In genomic region chr14:91058017-91058675, GRCh38 we compare ENCODE assay signal across 13 cellular contexts. TPM values are rescaled to one million over a fixed set of nuclear protein-coding genes. Genes with fewer than 3 reads are reported as not detected.
A peak's percentile ranks its signal among the peaks of the same experiment; 100 is the strongest.
DNase-seq lines count a peak whose midpoint lies in the region; ATAC-seq, FAIRE-seq and TF ChIP-seq lines count a peak whose summit lies in the region.
"Had no signal": no experiment of that assay in that cellular context is flagged by ENCODE, and none has a peak within 500 bp of the region (broad histone marks: within the 10 kb centered on the region; RNA-seq: fewer than 3 reads in every experiment).

No MANE protein-coding gene starts in this region.

- no peak for ATAC-seq in SK-N-SH treated with all-trans-retinoic acid at 6 μM for 48 hours
- no peak for ATAC-seq in gastrocnemius medialis

- no peaks in the 10 kb centered on the region for H3K27me3 Mint-ChIP-seq in progenitor cell of endocrine pancreas

- no peaks in the 10 kb centered on the region for H4K20me1 ChIP-seq in SK-N-SH (ENCODE audit: insufficient read depth)

- H3K9ac ChIP-seq in SK-N-SH: no peak overlapping the region
- H3K9ac ChIP-seq: KMS-11 had no signal

- H2AFZ ChIP-seq in SK-N-SH (ENCODE audit: low read depth): no peak overlapping the region

- peak overlapping the region; percentile 63 for H3K4me3 Mint-ChIP-seq in progenitor cell of endocrine pancreas (ENCODE audit: low read depth)

- H3K27me3 ChIP-seq in SK-N-SH (ENCODE audit: insufficient read depth) (no peaks in the 10 kb centered on the region), gastrocnemius medialis (no peaks in the 10 kb centered on the region)
- H3K27me3 ChIP-seq: tibial artery had no signal

- intact Hi-C loops in gastrocnemius medialis (cut with DNase I; ENCODE audit: low total_unique reads): no loop called here

- no peaks in the 10 kb centered on the region for H3K36me3 Mint-ChIP-seq in progenitor cell of endocrine pancreas (ENCODE audit: insufficient read depth)

- H3K9me3 ChIP-seq in SK-N-SH: no peaks in the 10 kb centered on the region
- no peaks in the 10 kb centered on the region for H3K9me3 ChIP-seq in gastrocnemius medialis
- H3K9me3 ChIP-seq: left ventricle myocardium inferior, tibial artery had no signal

- H3K27ac Mint-ChIP-seq in progenitor cell of endocrine pancreas: no peak overlapping the region

- no peaks in the 10 kb centered on the region for H3K79me2 ChIP-seq in SK-N-SH (ENCODE audit: insufficient read depth)

- peaks cover 5% of the 10 kb centered on the region for H3K4me1 Mint-ChIP-seq in progenitor cell of endocrine pancreas (ENCODE audit: low read depth)

- TF ChIP-seq RAD21 in SK-N-SH (IDR thresholded peaks at IDR 0.05; ENCODE audit: low read length): no peak

- peaks cover under 1% of the 10 kb centered on the region for H3K9me3 Mint-ChIP-seq in progenitor cell of endocrine pancreas (ENCODE audit: low read depth)

- H3K4me1 ChIP-seq in SK-N-SH (ENCODE audit: control insufficient read depth in 1 of 2, insufficient read depth in 2 of 2, low read depth in 1 of 2, low read length in 1 of 2): peaks cover 0 to 7% of the 10 kb centered on the region in 2 experiments; a peak in 3 of 4 replicates
- H3K4me1 ChIP-seq in gastrocnemius medialis: peaks cover 14 to 28% of the 10 kb centered on the region in 2 donors

- no peak for TF ChIP-seq POLR2A in gastrocnemius medialis (IDR thresholded peaks at IDR 0.05)

- H3K27ac ChIP-seq in SK-N-SH (ENCODE audit: low read depth in 2 of 2, low read length in 1 of 2) (peak overlapping the region in 1 of 2 experiments; percentile 64; a peak in 2 of 4 replicates), gastrocnemius medialis (peak overlapping the region in 2 of 4 donors; percentile 2 to 97)
- H3K27ac ChIP-seq: KMS-11, left ventricle myocardium inferior, tibial artery had no signal

- in situ Hi-C loops in gastrocnemius medialis (cut with MboI; ENCODE audit: low sequenced_read_pairs in 4 of 4): loop anchor here in 3 of 4 donors (5.0 to 25.0 kb wide), 6 partner anchors 114 to 671 kb away; partner anchors contain the start of gene CALM1 (in 1 of the 3)

- H3K36me3 ChIP-seq in SK-N-SH (replicated peaks in 1 of 2; ENCODE audit: control insufficient read depth in 1 of 2, insufficient read depth in 2 of 2, low read length in 1 of 2): no peaks in the 10 kb centered on the region
- H3K36me3 ChIP-seq in gastrocnemius medialis: no peaks in the 10 kb centered on the region
- H3K36me3 ChIP-seq: left ventricle myocardium inferior, tibial artery had no signal

- DNase-seq in SK-N-SH (no peak), SW480 (ENCODE audit: low spot score) (peak; percentile 79), epithelial cell of proximal tubule (ENCODE audit: low read depth) (peak; percentile 76), progenitor cell of endocrine pancreas (ENCODE audit: low spot score, unreplicated experiment) (no peak), epidermal melanocyte (ENCODE audit: insufficient read length, low spot score) (no peak), urothelium cell line (ENCODE audit: low spot score) (no peak), gastrocnemius medialis (no peak)
- DNase-seq: effector memory CD4-positive, alpha-beta T cell; left ventricle myocardium inferior; stimulated activated CD4-positive, alpha-beta T cell treated with anti-CD3 and anti-CD28 coated beads, Interleukin-15, amount 100 ng/mL, for 24 hours; tibial artery had no signal

- no peaks in the 10 kb centered on the region for H3F3A ChIP-seq in SK-N-SH (replicated peaks; ENCODE audit: insufficient read depth)

- TF ChIP-seq CTCF in SK-N-SH (IDR thresholded peaks at IDR 0.05) (no peak), epithelial cell of proximal tubule (conservative IDR thresholded peaks at IDR 0.05; ENCODE audit: low read depth, low read length) (no peak), progenitor cell of endocrine pancreas (IDR thresholded peaks at IDR 0.05; ENCODE audit: unreplicated experiment) (no peak), gastrocnemius medialis (IDR thresholded peaks at IDR 0.05 in 4 of 5, conservative IDR thresholded peaks at IDR 0.05 in 1 of 5) (no peak)

- no peak for TF ChIP-seq EP300 in SK-N-SH (IDR thresholded peaks at IDR 0.05; ENCODE audit: borderline replicate concordance in 1 of 2, low read depth in 1 of 2, low read length in 1 of 2)

- WGBS in SK-N-SH (ENCODE audit: low lambda C conversion rate): 50% methylated on average over 7 of the region's 7 CpGs

- CTCF ChIA-PET in SK-N-SH (lab: Yijun Ruan, JAX): interaction anchor here (0.9 to 6.7 kb wide), 11 partner anchors 8 to 300 kb away, joined by 3 to 53 read pairs (median 4); no protein-coding TSS in a partner anchor

- POLR2A ChIA-PET in SK-N-SH (lab: Yijun Ruan, JAX): no interaction called here

- no peak for FAIRE-seq in urothelium cell line (lab: Jason Lieb, UNC)

- H3K9me2 ChIP-seq in SK-N-SH: no peaks in the 10 kb centered on the region

- H3K4me2 ChIP-seq in SK-N-SH: no peak overlapping the region
- H3K4me2 ChIP-seq: KMS-11 had no signal

- H3K4me3 ChIP-seq in SK-N-SH (ENCODE audit: low read depth in 2 of 2, low read length in 1 of 2) (no peak overlapping the region), epithelial cell of proximal tubule (ENCODE audit: low read depth, low read length) (peak overlapping the region; percentile 92), gastrocnemius medialis (no peak overlapping the region)

TF ChIP-seq in SK-N-SH, 30 proteins besides CTCF, POLR2A, EP300 and RAD21:
- TF ChIP-seq FOXJ3 (CRISPR knock-in tag; IDR thresholded peaks at IDR 0.05): no peak
- TF ChIP-seq GABPA (IDR thresholded peaks at IDR 0.05; ENCODE audit: low read depth): no peak
- no peak for TF ChIP-seq MXI1 (IDR thresholded peaks at IDR 0.05; ENCODE audit: low read depth, low read length)
- TF ChIP-seq MEF2A (IDR thresholded peaks at IDR 0.05; ENCODE audit: borderline replicate concordance, low read depth): no peak
- peak; percentile 15; the same call in 1 of the 2 replicates for TF ChIP-seq TCF12 (IDR thresholded peaks at IDR 0.05)
- TF ChIP-seq SIN3A (IDR thresholded peaks at IDR 0.05; ENCODE audit: borderline replicate concordance, low read depth, low read length): no peak
- TF ChIP-seq ELF1 (IDR thresholded peaks at IDR 0.05): no peak
- peak; percentile 45; the same call in 1 of the 2 replicates for TF ChIP-seq PBX3 (IDR thresholded peaks at IDR 0.05)

TF ChIP-seq in SK-N-SH treated with all-trans-retinoic acid at 6 μM for 48 hours, 23 proteins besides CTCF, POLR2A, EP300 and RAD21:
- TF ChIP-seq CSRNP3 (CRISPR knock-in tag; IDR thresholded peaks at IDR 0.05) (no peak), ZFP30 (CRISPR knock-in tag; IDR thresholded peaks at IDR 0.05) (no peak), TOX (CRISPR knock-in tag; IDR thresholded peaks at IDR 0.05; ENCODE audit: borderline replicate concordance) (no peak), BACH2 (CRISPR knock-in tag; IDR thresholded peaks at IDR 0.05; ENCODE audit: borderline replicate concordance) (no peak)
TF ChIP-seq in SK-N-SH treated with all-trans-retinoic acid at 6 μM for 48 hours: peak in this region for 0.

RNA-seq across cellular contexts. Expression of gene RPS6KA5, which starts 2.3 kb away (rescaled TPM):
- polyA plus RNA-seq in SK-N-SH (2012; rRNA removed): 0.67 and 0.78 TPM in 2 replicates
- 0.98 TPM in 2 replicates for polyA plus RNA-seq in SK-N-SH (2012; cell fraction: cytosol; rRNA removed)
- polyA plus RNA-seq in SK-N-SH (2012; cell fraction: nucleus; rRNA removed): 0.65 and 0.75 TPM in 2 replicates
- total RNA-seq in epithelial cell of proximal tubule (3.6 and 3.7 TPM in 2 replicates), progenitor cell of endocrine pancreas (3.8 and 4.4 TPM in 2 replicates), gastrocnemius medialis (10 to 100 TPM in 2 of 4 donors, 1 to 10 TPM in 2; 5.8 to 18.4 (median 9.8) TPM)

RNA-seq across cellular contexts. Expression of gene DGLUCY, which starts 55.7 kb away (rescaled TPM):
- polyA plus RNA-seq in SK-N-SH (2012; rRNA removed): 17.2 and 21.2 TPM in 2 replicates
- polyA plus RNA-seq in SK-N-SH (2012; cell fraction: cytosol; rRNA removed): 10.3 and 13.6 TPM in 2 replicates
- 30.7 and 41.6 TPM in 2 replicates for polyA plus RNA-seq in SK-N-SH (2012; cell fraction: nucleus; rRNA removed)
- total RNA-seq in epithelial cell of proximal tubule (21.6 and 27.9 TPM in 2 replicates), progenitor cell of endocrine pancreas (73.4 and 83.3 TPM in 2 replicates), gastrocnemius medialis (10 to 100 TPM; 29.3 to 93.7 (median 67.8) TPM)

Comparison
In these comparisons a context has a peak if more than half of its experiments do, and no peak if none do; other contexts are left out.
1. DNase-seq: peak in SW480 (single experiment) and epithelial cell of proximal tubule (single experiment); none in SK-N-SH (single experiment), progenitor cell of endocrine pancreas (single experiment), epidermal melanocyte (single experiment), urothelium cell line (single experiment) and gastrocnemius medialis (0 of 2).